In genomic region chr18:69383191-69383590, GRCh38 we compare ENCODE assay signal across 20 cellular contexts. TPM values are rescaled to one million over a fixed set of nuclear protein-coding genes. Genes with fewer than 3 reads are reported as not detected.
"Had no signal": no experiment of that assay in that cellular context is flagged by ENCODE, and none has a peak within 500 bp of the region (broad histone marks: within the 10 kb centered on the region; RNA-seq: fewer than 3 reads in every experiment).

No MANE protein-coding gene starts in this region.

- H3K4me1 ChIP-seq: left lung, suprapubic skin, vagina had no signal

- H3K27ac ChIP-seq: coronary artery, left lung, suprapubic skin, vagina, WERI-Rb-1 had no signal

- H3K4me3 Mint-ChIP-seq: activated naive CD8-positive, alpha-beta T cell treated with anti-CD3 and anti-CD28 coated beads for 36 hours; activated T-helper 1 cell treated with anti-CD3 and anti-CD28 coated beads, Interleukin-12 subunit alpha, Interleukin-12 subunit beta, Interleukin-2, Interleukin-4 antibody, amounts not matched to agents 30 ng/mL and 10 ng/mL and 1 ng/mL, durations not matched to agents 14 hours and 24 hours and 36 hours; central memory CD8-positive, alpha-beta T cell; neural crest cell; stimulated activated naive CD8-positive, alpha-beta T cell treated with anti-CD3 and anti-CD28 coated beads, Interleukin-15, Interleukin-2, amounts not matched to agents 100 ng/mL and 50 ng/mL, for 24 hours had no signal

- H3K9me3 ChIP-seq: left lung, suprapubic skin, vagina had no signal

- H3K9me3 Mint-ChIP-seq: activated T-helper 1 cell treated with anti-CD3 and anti-CD28 coated beads, Interleukin-12 subunit alpha, Interleukin-12 subunit beta, Interleukin-2, Interleukin-4 antibody, amounts not matched to agents 30 ng/mL and 10 ng/mL and 1 ng/mL, durations not matched to agents 14 hours and 24 hours and 36 hours; central memory CD8-positive, alpha-beta T cell; neural crest cell; stimulated activated naive CD8-positive, alpha-beta T cell treated with anti-CD3 and anti-CD28 coated beads, Interleukin-15, Interleukin-2, amounts not matched to agents 100 ng/mL and 50 ng/mL, for 24 hours had no signal

- H3K27ac Mint-ChIP-seq: activated naive CD8-positive, alpha-beta T cell treated with anti-CD3 and anti-CD28 coated beads for 36 hours; activated T-helper 1 cell treated with anti-CD3 and anti-CD28 coated beads, Interleukin-12 subunit alpha, Interleukin-12 subunit beta, Interleukin-2, Interleukin-4 antibody, amounts not matched to agents 30 ng/mL and 10 ng/mL and 1 ng/mL, durations not matched to agents 14 hours and 24 hours and 36 hours; progenitor cell of endocrine pancreas; stimulated activated naive CD8-positive, alpha-beta T cell treated with anti-CD3 and anti-CD28 coated beads, Interleukin-15, Interleukin-2, amounts not matched to agents 100 ng/mL and 50 ng/mL, for 24 hours had no signal

- ATAC-seq: left lung, right cardiac atrium had no signal

- H3K36me3 ChIP-seq: left lung, suprapubic skin, vagina, WERI-Rb-1 had no signal

- H3K4me3 ChIP-seq: coronary artery, left lung, suprapubic skin, vagina had no signal

- H3K4me1 Mint-ChIP-seq: activated naive CD8-positive, alpha-beta T cell treated with anti-CD3 and anti-CD28 coated beads for 36 hours; central memory CD8-positive, alpha-beta T cell; neural crest cell had no signal

- DNase-seq: activated CD4-positive, alpha-beta T cell treated with anti-CD3 and anti-CD28 coated beads for 1 hour; activated CD4-positive, alpha-beta T cell treated with anti-CD3 and anti-CD28 coated beads, Interleukin-2, amount 50 U/mL, for 4 hours; activated naive CD4-positive, alpha-beta T cell; activated naive CD8-positive, alpha-beta T cell treated with anti-CD3 and anti-CD28 coated beads for 36 hours; activated T-cell treated with anti-CD3 and anti-CD28 coated beads for 4 hours; anterior cingulate cortex; head of caudate nucleus; left lung; right cardiac atrium; T-helper 2 cell; trophoblast cell; WERI-Rb-1 had no signal

- H3K36me3 Mint-ChIP-seq: activated naive CD8-positive, alpha-beta T cell treated with anti-CD3 and anti-CD28 coated beads for 36 hours had no signal

- H3K27me3 Mint-ChIP-seq: central memory CD8-positive, alpha-beta T cell; progenitor cell of endocrine pancreas; stimulated activated naive CD8-positive, alpha-beta T cell treated with anti-CD3 and anti-CD28 coated beads, Interleukin-15, Interleukin-2, amounts not matched to agents 100 ng/mL and 50 ng/mL, for 24 hours had no signal

- H3K27me3 ChIP-seq: left lung, suprapubic skin, vagina had no signal

RNA-seq across cellular contexts. Expression of gene DOK6, which starts 17.5 kb away (rescaled TPM):
- total RNA-seq: activated naive CD8-positive, alpha-beta T cell treated with anti-CD3 and anti-CD28 coated beads for 36 hours; activated T-helper 1 cell treated with anti-CD3 and anti-CD28 coated beads, Interleukin-12 subunit alpha, Interleukin-12 subunit beta, Interleukin-2, Interleukin-4 antibody, amounts not matched to agents 30 ng/mL and 10 ng/mL and 1 ng/mL, durations not matched to agents 14 hours and 24 hours and 36 hours had no signal
